8 cellular contexts compared by ENCODE assay signal in the genomic region with DNA sequence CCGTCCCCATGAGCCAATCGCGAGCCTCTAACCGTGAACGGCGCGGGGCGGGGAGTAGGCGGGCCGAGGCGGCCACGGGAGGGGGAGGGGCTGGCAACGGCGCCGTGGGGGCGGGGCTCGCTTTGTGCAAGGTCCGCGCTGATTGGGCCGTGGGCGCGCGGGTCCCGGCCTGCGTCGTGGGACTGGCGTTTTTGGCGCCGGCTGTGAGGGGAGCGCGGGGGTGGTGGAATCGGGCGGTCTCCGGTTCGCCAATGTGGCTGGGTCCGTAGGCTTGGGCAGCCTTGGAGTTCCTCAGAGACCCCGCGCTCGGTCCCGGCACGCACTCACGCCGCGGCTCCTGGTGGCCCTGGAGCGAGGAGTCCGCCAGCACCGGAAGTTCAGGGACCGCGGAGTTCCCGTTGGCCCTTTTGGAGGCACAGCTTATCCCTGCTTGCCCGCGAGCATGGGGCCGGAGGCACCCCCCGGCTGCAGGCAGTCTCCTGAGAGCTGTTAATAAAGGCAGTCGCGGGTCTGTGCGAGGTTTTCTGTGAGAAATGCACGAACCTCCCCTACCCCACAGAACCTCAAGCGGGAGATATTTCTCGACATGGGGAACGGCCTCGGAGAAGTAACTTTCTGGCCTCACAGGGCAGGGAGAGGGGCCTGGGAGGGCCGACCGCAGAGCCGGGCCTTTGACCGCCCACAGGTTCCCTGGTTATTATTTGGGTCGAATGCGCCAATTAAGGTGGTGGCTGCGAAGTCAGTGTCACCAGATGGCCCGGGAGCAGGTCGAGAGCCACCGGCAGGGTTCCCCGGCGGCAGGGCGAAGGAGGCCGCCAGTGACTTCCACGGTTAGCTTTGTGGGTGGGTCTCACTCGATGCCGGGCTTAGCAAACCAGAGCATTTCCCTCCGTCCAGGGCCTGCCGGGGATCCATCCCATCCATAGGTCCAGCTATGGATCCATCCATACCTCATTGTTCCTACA. TPM values are rescaled to one million over a fixed set of nuclear protein-coding genes. Genes with fewer than 3 reads are reported as not detected.
DNase-seq lines count a peak whose midpoint lies in the region; ATAC-seq and TF ChIP-seq lines count a peak whose summit lies in the region.

No MANE protein-coding gene starts in this region.

- no peaks in the 10 kb centered on the region for H3K27me3 ChIP-seq in right lobe of liver

- H3K36me3 ChIP-seq in right lobe of liver, result peaks cover 10 to 33% (median 23%) of the 10 kb centered on the region in 4 donors

- no peak for TF ChIP-seq POLR2A in right lobe of liver (IDR thresholded peaks at IDR 0.05)

- peak; percentile 23 for ATAC-seq in HG02852 (IDR thresholded peaks at IDR 0.05; ENCODE audit: unreplicated experiment)
- ATAC-seq in right lobe of liver, result peak; percentile 91 to 96 (median 94)
- no peak for ATAC-seq in GM21360 (IDR thresholded peaks at IDR 0.05; ENCODE audit: unreplicated experiment)

- TF ChIP-seq CTCF in GM12864 (IDR thresholded peaks at IDR 0.05; ENCODE audit: low read depth, low read length, missing control alignments) (no peak), right lobe of liver (IDR thresholded peaks at IDR 0.05) (no peak)

- H3K4me1 ChIP-seq in right lobe of liver, result peaks cover 0 to 14% (median 7%) of the 10 kb centered on the region in 4 donors

- intact Hi-C loops in right lobe of liver (cut with DNase I), result no loop called here

- 0% methylated on average over 17 of the region's 81 CpGs for WGBS in right lobe of liver (ENCODE audit: insufficient coverage, low coverage, low lambda C conversion rate, missing lambda C conversion rate)

- H3K4me3 ChIP-seq in GM12864 (ENCODE audit: low read depth, low read length) (peak overlapping the region; percentile 99), right lobe of liver (peak overlapping the region; percentile 75 to 96 (median 82))

- no peak for DNase-seq in GM12864 (ENCODE audit: low read depth)
- peak; percentile 97 for DNase-seq in NCI-H2196 (lab: John Stamatoyannopoulos, UW; ENCODE audit: unreplicated experiment)
- DNase-seq in activated CD4-positive, alpha-beta T cell treated with anti-CD3 and anti-CD28 coated beads, Interleukin-2, amount 50 U/mL, for 1 hour, result peak; percentile 98
- DNase-seq in dedifferentiated amniotic fluid mesenchymal stem cell (ENCODE audit: extremely low spot score), result peak; percentile 97
- DNase-seq in right lobe of liver, result peak; percentile 98 to 99 (median 99)
- peak; percentile 97 to 100 for DNase-seq in stimulated activated CD4-positive, alpha-beta T cell treated with anti-CD3 and anti-CD28 coated beads, Interleukin-4, amount 100 ng/mL, for 4 hours

- H3K9me3 ChIP-seq in right lobe of liver, result no peaks in the 10 kb centered on the region

- peak overlapping the region; percentile 79 to 94 (median 83) for H3K27ac ChIP-seq in right lobe of liver

RNA-seq across cellular contexts. Expression of a gene that starts 0.6 kb away (rescaled TPM):
- total RNA-seq in right lobe of liver, result 100 to 1,000 TPM in 5 of 6 experiments, 10 to 100 TPM in 1; 78.8 to 203 (median 146) TPM
